ENCODE assay signal across 19 cellular contexts in the genomic region with DNA sequence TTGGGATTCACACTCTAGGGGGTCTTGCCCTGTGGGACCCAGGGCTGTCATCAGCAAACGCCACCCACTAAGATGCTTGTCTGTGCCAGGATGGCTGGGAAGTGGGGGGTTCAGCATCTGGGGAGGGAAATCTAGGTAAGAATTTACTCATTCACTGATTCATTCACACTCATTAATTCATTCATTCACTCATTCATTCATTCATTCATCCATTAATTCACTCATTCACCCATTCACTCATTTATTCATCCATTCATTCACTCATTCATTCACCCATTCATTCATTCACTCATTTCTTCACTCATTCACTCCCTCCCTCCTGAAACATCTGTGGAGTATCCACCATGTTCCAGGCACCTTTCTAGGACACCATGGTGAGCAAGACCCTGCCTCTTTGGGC.
"Had no signal": no experiment of that assay in that cellular context is flagged by ENCODE, and none has a peak within 500 bp of the region (broad histone marks: within the 10 kb centered on the region; RNA-seq: fewer than 3 reads in every experiment).

No MANE protein-coding gene starts in this region.

- H3K9ac ChIP-seq: KMS-11 had no signal

- H3K27ac ChIP-seq: KMS-11, RWPE1, SJCRH30 had no signal

- ATAC-seq: Panc1, PC-3 had no signal

- H3K9me3 ChIP-seq: SJCRH30 had no signal

- H3K4me3 ChIP-seq: SJCRH30 had no signal

- H3K36me3 ChIP-seq: SJCRH30 had no signal

- H3K4me2 ChIP-seq: KMS-11 had no signal

- DNase-seq: IMR-90, Kasumi-1, MM.1S, NCI-H1092 treated with DMSO at 0.1 percent for 48 hours, NCI-H1436, NCI-H187, NCI-H2029, NCI-H2081 treated with DMSO at 0.1 percent for 48 hours, NCI-H2171, NCI-H226, NCI-H446, NCI-H510A, NCI-H774, PC-3, SHP77 treated with DMSO at 0.1 percent for 48 hours, SJCRH30 had no signal

- H3K27me3 ChIP-seq: SJCRH30 had no signal
